8 cellular contexts compared by ENCODE assay signal in the genomic region with DNA sequence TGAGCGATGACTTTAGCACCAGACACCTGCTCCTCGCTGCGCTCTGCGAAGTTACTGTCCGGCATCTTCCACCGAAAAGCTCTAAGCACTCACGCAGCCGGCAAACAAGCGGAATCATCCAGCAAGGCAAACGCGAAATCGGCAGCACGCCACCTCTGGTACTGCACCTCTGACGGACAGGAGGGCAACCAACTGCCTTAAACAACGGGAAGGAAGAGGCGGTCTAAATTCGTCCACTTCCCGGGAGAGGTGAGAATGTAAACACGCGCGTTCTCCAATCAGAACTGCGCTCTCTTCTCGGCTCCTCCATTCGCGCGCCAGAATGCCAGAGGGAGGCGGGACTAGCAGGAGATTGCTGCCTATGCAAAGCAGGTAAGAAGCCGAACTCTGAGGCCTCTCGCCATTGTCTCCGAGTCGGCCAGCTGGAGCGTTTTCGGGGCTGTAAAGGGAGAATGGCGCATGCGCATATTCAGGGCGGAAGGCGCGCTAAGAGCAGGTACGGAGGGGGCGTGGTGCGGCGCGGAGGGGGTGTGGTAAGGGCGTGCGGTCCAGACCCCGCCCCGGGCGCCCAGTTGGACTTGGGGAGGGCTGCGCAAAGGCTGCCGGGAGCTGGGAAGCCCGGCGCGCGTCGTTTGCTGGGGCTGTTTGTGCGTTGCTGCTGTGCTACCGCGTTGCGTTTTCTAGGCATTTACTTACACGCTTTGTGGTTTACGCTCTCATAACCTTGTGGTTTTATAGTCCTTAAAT. TPM values are rescaled to one million over a fixed set of nuclear protein-coding genes. Genes with fewer than 3 reads are reported as not detected.
DNase-seq lines count a peak whose midpoint lies in the region; ATAC-seq lines count a peak whose summit lies in the region.

A gene with protein sequence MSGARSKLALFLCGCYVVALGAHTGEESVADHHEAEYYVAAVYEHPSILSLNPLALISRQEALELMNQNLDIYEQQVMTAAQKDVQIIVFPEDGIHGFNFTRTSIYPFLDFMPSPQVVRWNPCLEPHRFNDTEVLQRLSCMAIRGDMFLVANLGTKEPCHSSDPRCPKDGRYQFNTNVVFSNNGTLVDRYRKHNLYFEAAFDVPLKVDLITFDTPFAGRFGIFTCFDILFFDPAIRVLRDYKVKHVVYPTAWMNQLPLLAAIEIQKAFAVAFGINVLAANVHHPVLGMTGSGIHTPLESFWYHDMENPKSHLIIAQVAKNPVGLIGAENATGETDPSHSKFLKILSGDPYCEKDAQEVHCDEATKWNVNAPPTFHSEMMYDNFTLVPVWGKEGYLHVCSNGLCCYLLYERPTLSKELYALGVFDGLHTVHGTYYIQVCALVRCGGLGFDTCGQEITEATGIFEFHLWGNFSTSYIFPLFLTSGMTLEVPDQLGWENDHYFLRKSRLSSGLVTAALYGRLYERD (plus strand): TSS at position 347 of the 747 bp plus-strand sequence. CDS start 33,695 bp downstream, outside the sequence.
A gene (minus strand): TSS at position 171 of the 747 bp plus-strand sequence. CDS start 106 bp downstream, at position 65.

- POLR2A ChIA-PET in activated CD4-positive, alpha-beta T cell treated with anti-CD3 and anti-CD28 coated beads, Interleukin-2, amount 10 ng/mL, durations not matched to agents 7 days and 5 days (lab: Charles Lee): no interaction called here

- H3K4me1 Mint-ChIP-seq in activated CD4-positive, alpha-beta T cell treated with anti-CD3 and anti-CD28 coated beads, Interleukin-2, amount 10 ng/mL, durations not matched to agents 7 days and 5 days: peaks cover 35% of the 10 kb centered on the region
- peaks cover 32% of the 10 kb centered on the region for H3K4me1 Mint-ChIP-seq in memory B cell

- CTCF ChIA-PET in activated CD4-positive, alpha-beta T cell treated with anti-CD3 and anti-CD28 coated beads, Interleukin-2, amount 10 ng/mL, durations not matched to agents 7 days and 5 days (lab: Charles Lee): interaction anchor here (0.6 to 1.6 kb wide), 7 partner anchors 10 to 496 kb away, joined by 3 to 4 read pairs (median 3); no protein-coding TSS in a partner anchor

- peaks cover 41% of the 10 kb centered on the region for H3K36me3 Mint-ChIP-seq in activated CD4-positive, alpha-beta T cell treated with anti-CD3 and anti-CD28 coated beads, Interleukin-2, amount 10 ng/mL, durations not matched to agents 7 days and 5 days (ENCODE audit: low read depth)
- H3K36me3 Mint-ChIP-seq in memory B cell: peaks cover 22% of the 10 kb centered on the region

- DNase-seq in AG08396 (ENCODE audit: low spot score): peak; percentile 94
- peak; percentile 99 for DNase-seq in activated CD4-positive, alpha-beta T cell treated with anti-CD3 and anti-CD28 coated beads, Interleukin-2, amount 10 ng/mL, durations not matched to agents 7 days and 5 days
- DNase-seq in effector CD4-positive, alpha-beta T cell: peak; percentile 98
- DNase-seq in memory B cell (ENCODE audit: low spot score in 2 of 2): peak; percentile 96 to 97
- DNase-seq in stimulated activated CD8-positive, alpha-beta memory T cell treated with anti-CD3 and anti-CD28 coated beads, Interleukin-15, amount 100 ng/mL, for 1 hour (ENCODE audit: low read depth): peak; percentile 96
- DNase-seq in NCI-H345 (lab: John Stamatoyannopoulos, UW): no peak

- H3K27ac Mint-ChIP-seq in activated CD4-positive, alpha-beta T cell treated with anti-CD3 and anti-CD28 coated beads, Interleukin-2, amount 10 ng/mL, durations not matched to agents 7 days and 5 days: peak within 1 kb of the TSS; percentile 98
- peak within 1 kb of the TSS; percentile 98 for H3K27ac Mint-ChIP-seq in memory B cell

- no peaks in the 10 kb centered on the region for H3K27me3 Mint-ChIP-seq in activated CD4-positive, alpha-beta T cell treated with anti-CD3 and anti-CD28 coated beads, Interleukin-2, amount 10 ng/mL, durations not matched to agents 7 days and 5 days
- no peaks in the 10 kb centered on the region for H3K27me3 Mint-ChIP-seq in memory B cell

- H3K9me3 Mint-ChIP-seq in activated CD4-positive, alpha-beta T cell treated with anti-CD3 and anti-CD28 coated beads, Interleukin-2, amount 10 ng/mL, durations not matched to agents 7 days and 5 days: peaks cover 5% of the 10 kb centered on the region
- no peaks in the 10 kb centered on the region for H3K9me3 Mint-ChIP-seq in memory B cell

- ATAC-seq in GM19324 (IDR thresholded peaks at IDR 0.05; ENCODE audit: low FRiP score, unreplicated experiment): peak; percentile 95
- peak; percentile 92 for ATAC-seq in HG03520 (IDR thresholded peaks at IDR 0.05; ENCODE audit: unreplicated experiment)
- ATAC-seq in memory B cell (ENCODE audit: low read depth): peak; percentile 86

- H3K4me3 Mint-ChIP-seq in activated CD4-positive, alpha-beta T cell treated with anti-CD3 and anti-CD28 coated beads, Interleukin-2, amount 10 ng/mL, durations not matched to agents 7 days and 5 days: peak within 1 kb of the TSS; percentile 98
- H3K4me3 Mint-ChIP-seq in memory B cell: peak within 1 kb of the TSS; percentile 98

RNA-seq across cellular contexts. Expression of the first gene that starts in this region (rescaled TPM):
- 1 to 10 TPM; 6.6 to 8.1 TPM for total RNA-seq in activated CD4-positive, alpha-beta T cell treated with anti-CD3 and anti-CD28 coated beads, Interleukin-2, amount 10 ng/mL, durations not matched to agents 7 days and 5 days

RNA-seq across cellular contexts. Expression of the second gene that starts in this region (rescaled TPM):
- 10 to 100 TPM; 23.1 to 25.5 TPM for total RNA-seq in activated CD4-positive, alpha-beta T cell treated with anti-CD3 and anti-CD28 coated beads, Interleukin-2, amount 10 ng/mL, durations not matched to agents 7 days and 5 days
